12 cellular contexts compared by ENCODE assay signal in genomic region chr20:48841861-48842529, GRCh38. TPM values are rescaled to one million over a fixed set of nuclear protein-coding genes. Genes with fewer than 3 reads are reported as not detected.
DNase-seq lines count a peak whose midpoint lies in the region; ATAC-seq, FAIRE-seq and TF ChIP-seq lines count a peak whose summit lies in the region.
"Had no signal": no experiment of that assay in that cellular context is flagged by ENCODE, and none has a peak within 500 bp of the region (broad histone marks: within the 10 kb centered on the region; RNA-seq: fewer than 3 reads in every experiment).

No MANE protein-coding gene starts in this region.

- POLR2A ChIA-PET in A549 (lab: Yijun Ruan, JAX), result interaction anchor here (0.6 to 1.5 kb wide), 4 partner anchors 9 to 80 kb away, joined by 3 to 8 read pairs (median 4); partner anchors contain the start of gene PREX1
- POLR2A ChIA-PET in CD4-positive, alpha-beta memory T cell (lab: Charles Lee; ENCODE audit: partially characterized antibody), result interaction anchor here (0.9 to 1.6 kb wide), 4 partner anchors 9 to 21 kb away, joined by 3 to 7 read pairs (median 4); partner anchors contain the start of gene PREX1

- no peak; a peak in 2 of 5 replicates for TF ChIP-seq EP300 in A549 (IDR thresholded peaks at IDR 0.05)

- peaks cover 6% of the 10 kb centered on the region for H3K27me3 Mint-ChIP-seq in HFFc6 (ENCODE audit: insufficient read depth)
- no peaks in the 10 kb centered on the region for H3K27me3 Mint-ChIP-seq in CD4-positive, alpha-beta memory T cell
- no peaks in the 10 kb centered on the region for H3K27me3 Mint-ChIP-seq in endothelial cell (ENCODE audit: unreplicated experiment)
- H3K27me3 Mint-ChIP-seq in activated T-helper 2 cell treated with anti-CD3 and anti-CD28 coated beads, Interferon-gamma antibody, Interleukin-2, Interleukin-4, amounts not matched to agents 10 μg/mL and 5 μg/mL and 100 μg/mL, durations not matched to agents 14 hours and 24 hours and 36 hours (ENCODE audit: low read depth), result peaks cover 24% of the 10 kb centered on the region

- CTCF ChIA-PET in A549 (lab: Yijun Ruan, JAX), result interaction anchor here (1.1 to 1.2 kb wide), 4 partner anchors 10 to 184 kb away, joined by 3 to 7 read pairs (median 4); no protein-coding TSS in a partner anchor
- CTCF ChIA-PET in CD4-positive, alpha-beta memory T cell (lab: Charles Lee; ENCODE audit: partially characterized antibody), result interaction anchor here (1.1 kb wide), 1 partner anchor 35 kb away, joined by 3 read pairs; no protein-coding TSS in a partner anchor

- H3K27me3 ChIP-seq in CD4-positive, alpha-beta memory T cell (ENCODE audit: insufficient read depth, low read length), result no peaks in the 10 kb centered on the region

- TF ChIP-seq RAD21 in A549 (conservative IDR thresholded peaks at IDR 0.05 in 1 of 2, IDR thresholded peaks at IDR 0.05 in 1 of 2), result peak in 1 of 2 experiments; percentile 20; a peak in 1 of 5 replicates

- peak overlapping the region; percentile 53 for H3K4me2 ChIP-seq in A549

- 19% methylated on average over 4 of the region's 4 CpGs for WGBS in A549 (ENCODE audit: missing lambda C conversion rate)

- H3K9me3 Mint-ChIP-seq in HFFc6 (no peaks in the 10 kb centered on the region), endothelial cell (ENCODE audit: unreplicated experiment) (no peaks in the 10 kb centered on the region)
- no peaks in the 10 kb centered on the region for H3K9me3 Mint-ChIP-seq in CD4-positive, alpha-beta memory T cell
- no peaks in the 10 kb centered on the region for H3K9me3 Mint-ChIP-seq in activated T-helper 2 cell treated with anti-CD3 and anti-CD28 coated beads, Interferon-gamma antibody, Interleukin-2, Interleukin-4, amounts not matched to agents 10 μg/mL and 5 μg/mL and 100 μg/mL, durations not matched to agents 14 hours and 24 hours and 36 hours
- H3K9me3 Mint-ChIP-seq: nephron had no signal

- H3K27ac Mint-ChIP-seq in HFFc6 (peak overlapping the region; percentile 7), endothelial cell (ENCODE audit: unreplicated experiment) (no peak overlapping the region)
- peak overlapping the region in 2 of 7 donors; percentile 26 to 29 for H3K27ac Mint-ChIP-seq in CD4-positive, alpha-beta memory T cell
- no peak overlapping the region for H3K27ac Mint-ChIP-seq in activated T-helper 2 cell treated with anti-CD3 and anti-CD28 coated beads, Interferon-gamma antibody, Interleukin-2, Interleukin-4, amounts not matched to agents 10 μg/mL and 5 μg/mL and 100 μg/mL, durations not matched to agents 14 hours and 24 hours and 36 hours
- H3K27ac Mint-ChIP-seq: nephron had no signal

- no peak for TF ChIP-seq POLR2A in A549 (IDR thresholded peaks at IDR 0.05; ENCODE audit: low read length)

- intact Hi-C loops in CD4-positive, alpha-beta memory T cell (cut with micrococcal nuclease), result no loop called here
- intact Hi-C loops in activated T-helper 2 cell treated with anti-CD3 and anti-CD28 coated beads, Interferon-gamma antibody, Interleukin-2, Interleukin-4, amounts not matched to agents 10 μg/mL and 5 μg/mL and 100 μg/mL, durations not matched to agents 14 hours and 24 hours and 36 hours (cut with micrococcal nuclease), result no loop called here

- no peaks in the 10 kb centered on the region for H3K36me3 ChIP-seq in CD4-positive, alpha-beta memory T cell (ENCODE audit: insufficient read depth, low read length)

- FAIRE-seq in A549 (lab: Jason Lieb, UNC), result no peak

- peak; percentile 87 for ATAC-seq in A549
- ATAC-seq: Right ventricle myocardium inferior had no signal

- H3K9me3 ChIP-seq in A549, result no peaks in the 10 kb centered on the region
- no peaks in the 10 kb centered on the region for H3K9me3 ChIP-seq in CD4-positive, alpha-beta memory T cell (ENCODE audit: control insufficient read depth in 1 of 2, low read length in 2 of 2)

- TF ChIP-seq CTCF in A549 (IDR thresholded peaks at IDR 0.05) (no peak), HFFc6 (IDR thresholded peaks at IDR 0.05) (no peak), fibroblast of the aortic adventitia (IDR thresholded peaks at IDR 0.05; ENCODE audit: insufficient read depth, low read length) (no peak), endothelial cell (IDR thresholded peaks at IDR 0.05; ENCODE audit: unreplicated experiment) (no peak)

- peak overlapping the region; percentile 70 to 79 for H3K27ac ChIP-seq in A549
- H3K27ac ChIP-seq in CD4-positive, alpha-beta memory T cell (ENCODE audit: low read depth, low read length), result no peak overlapping the region

- H3K4me1 Mint-ChIP-seq in HFFc6 (ENCODE audit: low read depth), result peaks cover 47% of the 10 kb centered on the region
- peaks cover 6 to 22% (median 10%) of the 10 kb centered on the region in 4 donors for H3K4me1 Mint-ChIP-seq in CD4-positive, alpha-beta memory T cell
- H3K4me1 Mint-ChIP-seq in endothelial cell (ENCODE audit: unreplicated experiment), result peaks cover 17% of the 10 kb centered on the region
- peaks cover 22% of the 10 kb centered on the region for H3K4me1 Mint-ChIP-seq in activated T-helper 2 cell treated with anti-CD3 and anti-CD28 coated beads, Interferon-gamma antibody, Interleukin-2, Interleukin-4, amounts not matched to agents 10 μg/mL and 5 μg/mL and 100 μg/mL, durations not matched to agents 14 hours and 24 hours and 36 hours (ENCODE audit: low read depth)

- H3K4me3 Mint-ChIP-seq in HFFc6, result peak overlapping the region; percentile 33
- no peak overlapping the region for H3K4me3 Mint-ChIP-seq in CD4-positive, alpha-beta memory T cell
- H3K4me3 Mint-ChIP-seq in endothelial cell (ENCODE audit: unreplicated experiment), result no peak overlapping the region
- H3K4me3 Mint-ChIP-seq in activated T-helper 2 cell treated with anti-CD3 and anti-CD28 coated beads, Interferon-gamma antibody, Interleukin-2, Interleukin-4, amounts not matched to agents 10 μg/mL and 5 μg/mL and 100 μg/mL, durations not matched to agents 14 hours and 24 hours and 36 hours (ENCODE audit: low read depth), result no peak overlapping the region
- H3K4me3 Mint-ChIP-seq: nephron had no signal

- H3K36me3 Mint-ChIP-seq in HFFc6 (ENCODE audit: low read depth) (no peaks in the 10 kb centered on the region), endothelial cell (ENCODE audit: low read depth, unreplicated experiment) (no peaks in the 10 kb centered on the region)
- H3K36me3 Mint-ChIP-seq in CD4-positive, alpha-beta memory T cell, result no peaks in the 10 kb centered on the region
- no peaks in the 10 kb centered on the region for H3K36me3 Mint-ChIP-seq in activated T-helper 2 cell treated with anti-CD3 and anti-CD28 coated beads, Interferon-gamma antibody, Interleukin-2, Interleukin-4, amounts not matched to agents 10 μg/mL and 5 μg/mL and 100 μg/mL, durations not matched to agents 14 hours and 24 hours and 36 hours (ENCODE audit: low read depth)

- no peak overlapping the region for H3K4me3 ChIP-seq in A549
- no peak overlapping the region for H3K4me3 ChIP-seq in fibroblast of the aortic adventitia (ENCODE audit: low read depth, low read length)
- no peak overlapping the region for H3K4me3 ChIP-seq in CD4-positive, alpha-beta memory T cell (ENCODE audit: low read length in 2 of 2)

- DNase-seq in A549 (ENCODE audit: low read depth in 1 of 2, low spot score in 1 of 2) (peak; percentile 73 to 84), HFFc6 (peak; percentile 85), SW 1271 (lab: John Stamatoyannopoulos, UW) (peak; percentile 34 to 78), fibroblast of the aortic adventitia (ENCODE audit: low read depth) (peak; percentile 83), endothelial cell (ENCODE audit: low spot score) (no peak)
- no peak for DNase-seq in activated CD8-positive, alpha-beta memory T cell treated with anti-CD3 and anti-CD28 coated beads, Interleukin-2, amount 50 U/mL, for 48 hours
- DNase-seq in CD4-positive, alpha-beta memory T cell, result no peak
- no peak for DNase-seq in activated T-helper 2 cell treated with anti-CD3 and anti-CD28 coated beads, Interferon-gamma antibody, Interleukin-2, Interleukin-4, amounts not matched to agents 10 μg/mL and 5 μg/mL and 100 μg/mL, durations not matched to agents 14 hours and 24 hours and 36 hours (ENCODE audit: low spot score)
- DNase-seq: activated CD4-positive, CD25-positive, alpha-beta regulatory T cell treated with anti-CD3 and anti-CD28 coated beads, Interleukin-2, amount 50 U/mL, for 72 hours; activated effector memory CD4-positive, alpha-beta T cell treated with Interleukin-2 at 50 U/mL for 16 hours had no signal

- H3K4me1 ChIP-seq in A549, result peaks cover 49% of the 10 kb centered on the region
- H3K4me1 ChIP-seq in CD4-positive, alpha-beta memory T cell (ENCODE audit: insufficient read depth, low read length), result no peaks in the 10 kb centered on the region

TF ChIP-seq in A549, 52 proteins besides CTCF, POLR2A, EP300 and RAD21 (continues in another document):
- TF ChIP-seq FOSL2 (IDR thresholded peaks at IDR 0.05) (peak; percentile 93), FOSL2 (CRISPR knock-in tag; IDR thresholded peaks at IDR 0.05) (peak; percentile 98), JUN (IDR thresholded peaks at IDR 0.05) (peak in 1 of 2 experiments; percentile 41; a peak in 1 of 5 replicates), NFE2L2 (conservative IDR thresholded peaks at IDR 0.05; ENCODE audit: low read length) (peak; percentile 53; the same call in 1 of the 2 replicates), JUNB (IDR thresholded peaks at IDR 0.05) (peak; percentile 81), MAFK (IDR thresholded peaks at IDR 0.05; ENCODE audit: partially characterized antibody) (peak; percentile 86)
- TF ChIP-seq, protein P1, sequence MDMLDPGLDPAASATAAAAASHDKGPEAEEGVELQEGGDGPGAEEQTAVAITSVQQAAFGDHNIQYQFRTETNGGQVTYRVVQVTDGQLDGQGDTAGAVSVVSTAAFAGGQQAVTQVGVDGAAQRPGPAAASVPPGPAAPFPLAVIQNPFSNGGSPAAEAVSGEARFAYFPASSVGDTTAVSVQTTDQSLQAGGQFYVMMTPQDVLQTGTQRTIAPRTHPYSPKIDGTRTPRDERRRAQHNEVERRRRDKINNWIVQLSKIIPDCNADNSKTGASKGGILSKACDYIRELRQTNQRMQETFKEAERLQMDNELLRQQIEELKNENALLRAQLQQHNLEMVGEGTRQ (IDR thresholded peaks at IDR 0.05), result no peak

RNA-seq across cellular contexts. Expression of gene PREX1, which starts 14.2 kb away (rescaled TPM):
- polyA plus RNA-seq in A549 (2011; rRNA removed), result 3.6 and 4.3 TPM in 2 replicates
- polyA plus RNA-seq in A549 (2012; cell fraction: cytosol; rRNA removed), result 9.7 and 13.2 TPM in 2 replicates
- 19.4 and 21.9 TPM in 2 replicates for polyA plus RNA-seq in A549 (2012; cell fraction: nucleus; rRNA removed)
- 4.2 to 5.2 TPM (median 5.0 TPM) in 3 replicates for polyA plus RNA-seq in A549 (2017; fragmentation: RNase III; extraction: RNeasy Plus Mini Kit Qiagen cat#74134 plus additional on column Dnase treatment)
- 5.0 and 5.5 TPM in 2 replicates for polyA minus RNA-seq in A549 (2011; rRNA and poly(A)+ RNA removed)
- 1 to 10 TPM; 1.8 to 4.1 (median 2.8) TPM for total RNA-seq in HFFc6 (2021; fragmentation: NEBNext Ultra II Directional; extraction: Animal tissue kit (Norgen Biotek cat#: 25700))
- total RNA-seq in fibroblast of the aortic adventitia (ENCODE audit: low replicate concordance), result 3.5 and 13.0 TPM in 2 replicates
- 100 to 1,000 TPM; 164 to 165 TPM for total RNA-seq in CD4-positive, alpha-beta memory T cell
- polyA plus RNA-seq in CD4-positive, alpha-beta memory T cell, result 10 to 100 TPM; 10.6 to 79.6 TPM
- 248 TPM for total RNA-seq in endothelial cell (ENCODE audit: unreplicated experiment)
- 80.3 and 83.9 TPM in 2 replicates for total RNA-seq in activated T-helper 2 cell treated with anti-CD3 and anti-CD28 coated beads, Interferon-gamma antibody, Interleukin-2, Interleukin-4, amounts not matched to agents 10 μg/mL and 5 μg/mL and 100 μg/mL, durations not matched to agents 14 hours and 24 hours and 36 hours

Comparison
In these comparisons a context has a peak if more than half of its experiments do, and no peak if none do; other contexts are left out.
1. DNase-seq: peak in A549 (2 of 2), HFFc6 (single experiment), SW 1271 (2 of 2) and fibroblast of the aortic adventitia (single experiment); none in activated CD8-positive, alpha-beta memory T cell treated with anti-CD3 and anti-CD28 coated beads, Interleukin-2, amount 50 U/mL, for 48 hours (single experiment), CD4-positive, alpha-beta memory T cell (0 of 5), endothelial cell (single experiment) and activated T-helper 2 cell treated with anti-CD3 and anti-CD28 coated beads, Interferon-gamma antibody, Interleukin-2, Interleukin-4, amounts not matched to agents 10 μg/mL and 5 μg/mL and 100 μg/mL, durations not matched to agents 14 hours and 24 hours and 36 hours (single experiment).